ENCODE assay signal across 13 cellular contexts in the genomic region with DNA sequence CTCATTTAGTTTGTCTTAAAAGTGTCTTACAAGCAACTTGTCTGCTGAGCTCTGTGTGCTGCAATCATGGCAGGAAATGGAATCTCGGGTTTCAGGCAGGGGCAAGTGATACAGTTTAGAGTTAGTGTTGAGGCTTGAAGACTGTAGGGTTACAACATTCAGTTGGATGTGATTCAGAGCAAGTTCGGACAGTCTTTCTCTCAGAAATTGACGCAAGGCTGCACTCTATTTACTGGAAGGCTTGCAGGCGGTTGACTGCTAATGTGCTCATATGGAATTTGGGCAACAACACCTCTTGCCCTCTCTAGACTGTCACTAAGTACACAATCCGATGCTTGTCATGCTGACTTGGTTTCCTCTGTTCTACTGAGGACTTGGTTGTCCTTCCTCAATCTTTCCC.
A peak's percentile ranks its signal among the peaks of the same experiment; 100 is the strongest.
DNase-seq lines count a peak whose midpoint lies in the region; ATAC-seq and TF ChIP-seq lines count a peak whose summit lies in the region.
"Had no signal": no experiment of that assay in that cellular context is flagged by ENCODE, and none has a peak within 500 bp of the region (broad histone marks: within the 10 kb centered on the region; RNA-seq: fewer than 3 reads in every experiment).

No MANE protein-coding gene starts in this region.

- no peak overlapping the region for H3K4me3 Mint-ChIP-seq in T-helper 17 cell
- H3K4me3 Mint-ChIP-seq: activated naive CD4-positive, alpha-beta T cell treated with anti-CD3 and anti-CD28 coated beads, Interleukin-2, amount 50 U/mL, for 24 hours had no signal

- ATAC-seq in RWPE2 (ENCODE audit: low read depth) (peak; percentile 94), T-helper 17 cell (no peak), GM18861 (IDR thresholded peaks at IDR 0.05; ENCODE audit: unreplicated experiment) (no peak)

- no peaks in the 10 kb centered on the region for H3K36me3 ChIP-seq in RWPE2 (ENCODE audit: low read depth)
- H3K36me3 ChIP-seq in skeletal muscle satellite cell (ENCODE audit: insufficient read depth, low read length) = no peaks in the 10 kb centered on the region
- H3K36me3 ChIP-seq: heart right ventricle, tibial nerve had no signal

- no peaks in the 10 kb centered on the region for H3K27me3 ChIP-seq in RWPE2 (ENCODE audit: insufficient read depth, poor library complexity, severe bottlenecking)
- H3K27me3 ChIP-seq in skeletal muscle satellite cell (ENCODE audit: control insufficient read depth, insufficient read depth, low read length) = no peaks in the 10 kb centered on the region
- H3K27me3 ChIP-seq: heart right ventricle, tibial nerve had no signal

- in situ Hi-C loops in G401 (cut with HindIII; ENCODE audit: low sequenced_read_pairs) = no loop called here

- H3K9me3 ChIP-seq in RWPE2 (ENCODE audit: severe bottlenecking) (no peaks in the 10 kb centered on the region), skeletal muscle satellite cell (replicated peaks; ENCODE audit: low read length) (no peaks in the 10 kb centered on the region), T-helper 17 cell (ENCODE audit: control insufficient read depth, low read length, poor library complexity, severe bottlenecking) (no peaks in the 10 kb centered on the region)
- H3K9me3 ChIP-seq: heart right ventricle had no signal

- no peak overlapping the region for H3K27ac Mint-ChIP-seq in T-helper 17 cell
- H3K27ac Mint-ChIP-seq: activated naive CD4-positive, alpha-beta T cell treated with anti-CD3 and anti-CD28 coated beads, Interleukin-2, amount 50 U/mL, for 24 hours had no signal

- peaks cover 5% of the 10 kb centered on the region for H3K36me3 Mint-ChIP-seq in T-helper 17 cell (ENCODE audit: low read depth)

- peak overlapping the region; percentile 26 for H3K9ac ChIP-seq in skeletal muscle satellite cell (ENCODE audit: low read depth, low read length)

- H3K4me1 ChIP-seq in RWPE2 (ENCODE audit: insufficient read depth, poor library complexity, severe bottlenecking) (peaks cover 24% of the 10 kb centered on the region), skeletal muscle satellite cell (ENCODE audit: control insufficient read depth, insufficient read depth, low read length) (peaks cover 23% of the 10 kb centered on the region)
- H3K4me1 ChIP-seq: tibial nerve had no signal

- DNase-seq in GM04504 (ENCODE audit: low read depth) (peak; percentile 64), RWPE2 (ENCODE audit: low spot score) (no peak), fibroblast of villous mesenchyme (ENCODE audit: low read depth) (peak; percentile 84), T-helper 17 cell (no peak), middle frontal gyrus (ENCODE audit: extremely low spot score, low spot score) (no peak), G401 (ENCODE audit: low spot score) (no peak)
- DNase-seq: cortex of kidney, DMS 273 treated with DMSO at 0.1 percent for 48 hours, heart right ventricle had no signal

- H3K4me3 ChIP-seq in RWPE2 (ENCODE audit: severe bottlenecking) (no peak overlapping the region), fibroblast of villous mesenchyme (ENCODE audit: low read depth, low read length) (no peak overlapping the region), skeletal muscle satellite cell (ENCODE audit: low read length) (peak overlapping the region; percentile 23)
- H3K4me3 ChIP-seq: heart right ventricle, tibial nerve had no signal

- H3K27ac ChIP-seq in RWPE2 (ENCODE audit: poor library complexity, severe bottlenecking) = peak overlapping the region; percentile 92
- H3K27ac ChIP-seq: tibial nerve had no signal

- no peaks in the 10 kb centered on the region for H3K27me3 Mint-ChIP-seq in T-helper 17 cell
- H3K27me3 Mint-ChIP-seq: activated naive CD4-positive, alpha-beta T cell treated with anti-CD3 and anti-CD28 coated beads, Interleukin-2, amount 50 U/mL, for 24 hours had no signal

- H3K4me1 Mint-ChIP-seq in T-helper 17 cell = peaks cover 2% of the 10 kb centered on the region
- H3K4me1 Mint-ChIP-seq: activated naive CD4-positive, alpha-beta T cell treated with anti-CD3 and anti-CD28 coated beads, Interleukin-2, amount 50 U/mL, for 24 hours had no signal

- H3K4me2 ChIP-seq in skeletal muscle satellite cell (ENCODE audit: low read length) = peak overlapping the region; percentile 24

- TF ChIP-seq CTCF in RWPE2 (IDR thresholded peaks at IDR 0.05; ENCODE audit: poor library complexity, severe bottlenecking) = no peak
- TF ChIP-seq CTCF in fibroblast of villous mesenchyme (IDR thresholded peaks at IDR 0.05; ENCODE audit: insufficient read depth, low read depth, low read length) = no peak

Comparison
In these comparisons a context has a peak if more than half of its experiments do, and no peak if none do; other contexts are left out.
1. DNase-seq: peak in GM04504 (single experiment) and fibroblast of villous mesenchyme (single experiment); none in RWPE2 (single experiment), T-helper 17 cell (0 of 3), middle frontal gyrus (single experiment) and G401 (single experiment).